ENCODE assay signal across 16 cellular contexts in genomic region chr4:26267087-26267486, GRCh38. TPM values are rescaled to one million over a fixed set of nuclear protein-coding genes. Genes with fewer than 3 reads are reported as not detected.
DNase-seq lines count a peak whose midpoint lies in the region; ATAC-seq, FAIRE-seq and TF ChIP-seq lines count a peak whose summit lies in the region.
"Had no signal": no experiment of that assay in that cellular context is flagged by ENCODE, and none has a peak within 500 bp of the region (broad histone marks: within the 10 kb centered on the region; RNA-seq: fewer than 3 reads in every experiment).

No MANE protein-coding gene starts in this region.

- no peak for FAIRE-seq in HepG2 (lab: Jason Lieb, UNC)
- FAIRE-seq: K562, TTC549 had no signal

- 54% methylated on average over 1 of the region's 1 CpG for WGBS in right cardiac atrium
- WGBS in prostate gland: 67% methylated on average over 1 of the region's 1 CpG
- 35% methylated on average over 1 of the region's 1 CpG for WGBS in HepG2 (ENCODE audit: low lambda C conversion rate)

- H2AFZ ChIP-seq in HepG2 (ENCODE audit: low read length): no peak overlapping the region

- no peaks in the 10 kb centered on the region for H3K79me2 ChIP-seq in HepG2 (ENCODE audit: insufficient read depth, low read length)

- ATAC-seq in right cardiac atrium (peak; percentile 79 to 95), HG02759 (IDR thresholded peaks at IDR 0.05; ENCODE audit: unreplicated experiment) (no peak), HepG2 (no peak)
- ATAC-seq: K562 had no signal

- H4K20me1 ChIP-seq in HepG2 (ENCODE audit: insufficient read depth, low read length): no peaks in the 10 kb centered on the region

- POLR2A ChIA-PET in HepG2 (lab: Yijun Ruan, JAX): no interaction called here

- H3K9me3 ChIP-seq in right cardiac atrium (ENCODE audit: control insufficient read depth, low read length): no peaks in the 10 kb centered on the region
- H3K9me3 ChIP-seq in prostate gland: no peaks in the 10 kb centered on the region
- H3K9me3 ChIP-seq in HepG2 (ENCODE audit: low read length): no peaks in the 10 kb centered on the region
- H3K9me3 ChIP-seq: SJSA1 had no signal

- H3K4me3 ChIP-seq in AG09309 (ENCODE audit: control insufficient read depth, low read depth, low read length): no peak overlapping the region
- H3K4me3 ChIP-seq in right cardiac atrium (ENCODE audit: low read length): no peak overlapping the region
- H3K4me3 ChIP-seq in prostate gland: no peak overlapping the region
- no peak overlapping the region for H3K4me3 ChIP-seq in HepG2 (replicated peaks in 1 of 3; ENCODE audit: insufficient read depth in 1 of 3, low read depth in 2 of 3, low read length in 3 of 3)
- H3K4me3 ChIP-seq: K562, SJSA1 had no signal

- TF ChIP-seq POLR2A in prostate gland (IDR thresholded peaks at IDR 0.05) (no peak), HepG2 (IDR thresholded peaks at IDR 0.05; ENCODE audit: insufficient read depth in 1 of 2, low read depth in 2 of 2, low read length in 2 of 2) (no peak)

- H3K36me3 ChIP-seq in prostate gland (no peaks in the 10 kb centered on the region), HepG2 (replicated peaks in 1 of 2; ENCODE audit: control insufficient read depth in 1 of 2, insufficient read depth in 2 of 2, low read length in 2 of 2) (no peaks in the 10 kb centered on the region)
- H3K36me3 ChIP-seq: SJSA1 had no signal

- no peak for TF ChIP-seq RAD21 in HepG2 (CRISPR knock-in tag; IDR thresholded peaks at IDR 0.05)

- H3K9ac ChIP-seq in HepG2 (ENCODE audit: insufficient read depth, low read depth, low read length): no peak overlapping the region

- H3K4me1 ChIP-seq in right cardiac atrium (ENCODE audit: control insufficient read depth, insufficient read depth, low read length) (no peaks in the 10 kb centered on the region), prostate gland (replicated peaks) (no peaks in the 10 kb centered on the region), HepG2 (ENCODE audit: insufficient read depth, low read length) (no peaks in the 10 kb centered on the region)
- H3K4me1 ChIP-seq: SJSA1 had no signal

- H3K4me2 ChIP-seq in HepG2 (ENCODE audit: low read depth, low read length): no peak overlapping the region

- TF ChIP-seq EP300 in HepG2 (IDR thresholded peaks at IDR 0.05; ENCODE audit: low read depth in 2 of 2, low read length in 2 of 2): no peak
- TF ChIP-seq EP300 in HepG2 (CRISPR knock-in tag; IDR thresholded peaks at IDR 0.05; ENCODE audit: borderline replicate concordance): no peak

- no TSS peak for BruUV-seq in HepG2 (replicated peaks; lab: Mats Ljungman, UMichigan)

- no peaks in the 10 kb centered on the region for H3K27me3 ChIP-seq in right cardiac atrium (ENCODE audit: control insufficient read depth, insufficient read depth)
- H3K27me3 ChIP-seq in prostate gland (replicated peaks; ENCODE audit: insufficient read depth): no peaks in the 10 kb centered on the region
- no peaks in the 10 kb centered on the region; a peak in 1 of 5 replicates for H3K27me3 ChIP-seq in HepG2 (ENCODE audit: control insufficient read depth in 1 of 2, insufficient read depth in 2 of 2, low read length in 2 of 2)
- H3K27me3 ChIP-seq: SJSA1 had no signal

- CTCF ChIA-PET in HepG2 (lab: Yijun Ruan, JAX; ENCODE audit: low intra/inter-chr PET ratio, low total read pairs): no interaction called here

- intact Hi-C loops in right cardiac atrium (cut with DNase I) (no loop called here), prostate gland (cut with DNase I) (loop anchor here (10.0 kb wide), 1 partner anchor 48 kb away; no protein-coding TSS in a partner anchor), HepG2 (cut with micrococcal nuclease; ENCODE audit: unreplicated experiment) (no loop called here)

- no peak for TF ChIP-seq CTCF in AG09309 (IDR thresholded peaks at IDR 0.05; ENCODE audit: control insufficient read depth, insufficient read depth, low read depth, low read length, missing control alignments)
- TF ChIP-seq CTCF in prostate gland (IDR thresholded peaks at IDR 0.05): no peak
- no peak for TF ChIP-seq CTCF in HepG2 (CRISPR knock-in tag; IDR thresholded peaks at IDR 0.05)

- in situ Hi-C loops in HepG2 (cut with HindIII; ENCODE audit: extremely low pct_ligation_motif_present, low pct_unique_long_range_greater_than_20kb): no loop called here

- peak; percentile 7 for DNase-seq in AG09309 (ENCODE audit: low read depth)
- peak; percentile 4 for DNase-seq in cerebellum (ENCODE audit: low spot score)
- peak; percentile 73 to 91 (median 84) for DNase-seq in right cardiac atrium
- DNase-seq in prostate gland (ENCODE audit: low spot score): peak; percentile 41
- DNase-seq in GM19238 (ENCODE audit: insufficient read length, low spot score): no peak
- DNase-seq in NCI-H1092 (lab: John Stamatoyannopoulos, UW): no peak
- DNase-seq in HepG2 (ENCODE audit: low spot score): no peak
- DNase-seq: activated T-cell treated with anti-CD3 and anti-CD28 coated beads, Interleukin-2, amount 50 U/mL, for 48 hours; Calu3; H9; NCI-H1436; stimulated activated CD8-positive, alpha-beta memory T cell treated with anti-CD3 and anti-CD28 coated beads, Interleukin-4, amount 100 ng/mL, for 48 hours had no signal

- H3K27ac ChIP-seq in right cardiac atrium (ENCODE audit: low read length): no peak overlapping the region
- H3K27ac ChIP-seq in prostate gland: no peak overlapping the region
- no peak overlapping the region for H3K27ac ChIP-seq in HepG2 (ENCODE audit: extremely low read length, insufficient read depth, low read length)
- H3K27ac ChIP-seq: SJSA1 had no signal

TF ChIP-seq in HepG2, 621 proteins besides CTCF, POLR2A, EP300 and RAD21:
- no peak for TF ChIP-seq AKAP8 (CRISPR knock-in tag; IDR thresholded peaks at IDR 0.05)
- TF ChIP-seq SPEN (CRISPR knock-in tag; IDR thresholded peaks at IDR 0.05; ENCODE audit: low read depth): no peak
- TF ChIP-seq ZNF616 (CRISPR knock-in tag; IDR thresholded peaks at IDR 0.05; ENCODE audit: low read depth): no peak
- no peak for TF ChIP-seq XBP1 (CRISPR knock-in tag; IDR thresholded peaks at IDR 0.05)
- TF ChIP-seq ZNF260 (CRISPR knock-in tag; IDR thresholded peaks at IDR 0.05; ENCODE audit: borderline replicate concordance, low read depth): no peak
- no peak for TF ChIP-seq NONO (IDR thresholded peaks at IDR 0.05)
- no peak for TF ChIP-seq NONO (CRISPR knock-in tag; conservative IDR thresholded peaks at IDR 0.05)
- TF ChIP-seq ARNT2 (CRISPR knock-in tag; IDR thresholded peaks at IDR 0.05; ENCODE audit: low read depth): no peak
- TF ChIP-seq KLF16 (CRISPR knock-in tag; IDR thresholded peaks at IDR 0.05): no peak
- no peak for TF ChIP-seq ZNF10 (CRISPR knock-in tag; IDR thresholded peaks at IDR 0.05; ENCODE audit: borderline replicate concordance, low read depth)
- no peak for TF ChIP-seq AHR (CRISPR knock-in tag; IDR thresholded peaks at IDR 0.05)

RNA-seq across cellular contexts. Expression of gene RBPJ, which starts 53.7 kb away (rescaled TPM):
- total RNA-seq in cerebellum (89.9 TPM), right cardiac atrium (10 to 100 TPM; 42.1 to 45.9 (median 44.2) TPM), prostate gland (100 to 1,000 TPM in 1 of 2 donors, 10 to 100 TPM in 1; 36.0 to 130 TPM), HepG2 (2016; rRNA removed; fragmentation: Illumina TruSeq; extraction: Trizol) (25.9 and 46.3 TPM in 2 replicates)
- polyA plus RNA-seq in right cardiac atrium (22.2 TPM), HepG2 (2011; rRNA removed) (22.7 and 33.2 TPM in 2 replicates)
- 4.6 and 5.4 TPM in 2 replicates for total RNA-seq in HepG2 (2016; cell fraction: cytosol; rRNA removed; fragmentation: Illumina TruSeq; extraction: Trizol; ENCODE audit: low read depth)
- total RNA-seq in HepG2 (2016; cell fraction: insoluble cytoplasmic fraction; rRNA removed; fragmentation: Illumina TruSeq; extraction: Trizol): 26.5 and 41.4 TPM in 2 replicates
- total RNA-seq in HepG2 (2016; cell fraction: membrane; rRNA removed; fragmentation: Illumina TruSeq; extraction: Trizol): 9.7 and 10.3 TPM in 2 replicates
- 43.5 and 46.2 TPM in 2 replicates for total RNA-seq in HepG2 (2016; cell fraction: nucleus; rRNA removed; fragmentation: Illumina TruSeq; extraction: Trizol)
- 15.1 and 17.4 TPM in 2 replicates for polyA plus RNA-seq in HepG2 (2011; cell fraction: cytosol; rRNA removed)
- 41.8 and 45.1 TPM in 2 replicates for polyA plus RNA-seq in HepG2 (2011; cell fraction: nucleus; rRNA removed)
- 29.3 and 33.0 TPM in 2 replicates for polyA plus RNA-seq in HepG2 (2012)
- 0.78 and 1.2 TPM in 2 replicates for polyA plus RNA-seq in HepG2 (2016; cell fraction: cytosol; fragmentation: Illumina TruSeq; extraction: Trizol; ENCODE audit: low read depth)
- 34.1 and 34.4 TPM in 2 replicates for polyA plus RNA-seq in HepG2 (2016; cell fraction: insoluble cytoplasmic fraction; fragmentation: Illumina TruSeq; extraction: Trizol; ENCODE audit: low read depth)
- polyA plus RNA-seq in HepG2 (2016; cell fraction: membrane; fragmentation: Illumina TruSeq; extraction: Trizol; ENCODE audit: low read depth): 4.3 and 6.2 TPM in 2 replicates
- polyA plus RNA-seq in HepG2 (2016; cell fraction: nucleus; fragmentation: Illumina TruSeq; extraction: Trizol; ENCODE audit: insufficient read depth, low read depth): 36.2 and 36.5 TPM in 2 replicates
- 21.7 and 31.8 TPM in 2 replicates for polyA minus RNA-seq in HepG2 (2011; rRNA and poly(A)+ RNA removed; ENCODE audit: low replicate concordance)
- polyA minus RNA-seq in HepG2 (2011; cell fraction: cytosol; rRNA and poly(A)+ RNA removed): 18.4 and 24.8 TPM in 2 replicates
- polyA minus RNA-seq in HepG2 (2011; cell fraction: nucleus; rRNA and poly(A)+ RNA removed): 130 and 131 TPM in 2 replicates

Comparison
In these comparisons a context has a peak if more than half of its experiments do, and no peak if none do; other contexts are left out.
1. DNase-seq: peak in AG09309 (single experiment), cerebellum (single experiment), right cardiac atrium (3 of 3) and prostate gland (single experiment); none in GM19238 (single experiment), NCI-H1092 (single experiment) and HepG2 (single experiment).
2. ATAC-seq: peak in right cardiac atrium (2 of 2); none in HG02759 (single experiment) and HepG2 (single experiment).